In the genomic region with DNA sequence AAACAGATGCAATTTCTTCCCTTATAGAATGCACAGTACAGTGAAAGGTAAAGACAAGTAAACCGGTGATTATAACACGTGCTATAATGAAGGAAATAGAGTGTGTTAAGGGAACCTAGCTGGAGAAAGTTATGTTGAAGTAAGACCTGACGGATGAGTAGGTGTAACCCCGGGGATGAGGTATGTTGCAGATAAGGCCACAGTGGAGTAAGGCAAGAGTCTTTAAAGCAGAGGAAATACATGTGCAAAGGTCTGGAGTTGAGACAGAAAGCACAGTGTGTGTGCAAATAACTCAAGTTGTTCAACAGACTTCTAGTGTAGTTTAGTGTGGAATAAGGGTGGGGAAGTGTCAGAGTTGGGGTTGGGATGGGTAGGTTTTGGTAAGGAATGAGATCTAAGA, we compare ENCODE assay signal across 16 cellular contexts.
"Had no signal": no experiment of that assay in that cellular context is flagged by ENCODE, and none has a peak within 500 bp of the region (broad histone marks: within the 10 kb centered on the region; RNA-seq: fewer than 3 reads in every experiment).

No MANE protein-coding gene starts in this region.

- H3K27me3 ChIP-seq: right atrium auricular region, upper lobe of left lung had no signal

- H3K36me3 ChIP-seq: right atrium auricular region, upper lobe of left lung had no signal

- H3K4me3 Mint-ChIP-seq: activated CD8-positive, alpha-beta T cell treated with anti-CD3 and anti-CD28 coated beads for 36 hours; central memory CD8-positive, alpha-beta T cell; stimulated activated memory B cell treated with anti-CD40 and anti-IgM and Interleukin-4, amounts not matched to agents 10 μg/mL and 1 μg/mL and 100 μg/mL, for 72 hours had no signal

- DNase-seq: activated CD8-positive, alpha-beta memory T cell treated with anti-CD3 and anti-CD28 coated beads, Interleukin-2, amount 50 U/mL, for 4 hours; activated CD8-positive, alpha-beta T cell treated with anti-CD3 and anti-CD28 coated beads for 36 hours; activated T-cell treated with anti-CD3 and anti-CD28 coated beads, Interleukin-2, amount 50 U/mL, for 72 hours; cortex of kidney; effector CD8-positive, alpha-beta T cell; hippocampal formation; left ventricle myocardium superior; mesenchymal stem cell; posterior cingulate gyrus; stimulated activated CD4-positive, alpha-beta T cell treated with anti-CD3 and anti-CD28 coated beads, Interleukin-1b, Interleukin-23, amount 100 ng/mL, for 48 hours; substantia nigra; upper lobe of left lung had no signal

- H3K27me3 Mint-ChIP-seq: activated CD8-positive, alpha-beta T cell treated with anti-CD3 and anti-CD28 coated beads for 36 hours; central memory CD8-positive, alpha-beta T cell; stimulated activated memory B cell treated with anti-CD40 and anti-IgM and Interleukin-4, amounts not matched to agents 10 μg/mL and 1 μg/mL and 100 μg/mL, for 72 hours had no signal

- H3K4me3 ChIP-seq: right atrium auricular region, smooth muscle cell, upper lobe of left lung had no signal

- H3K4me2 ChIP-seq: smooth muscle cell had no signal

- H3K27ac ChIP-seq: right atrium auricular region, upper lobe of left lung had no signal

- H3K9me3 Mint-ChIP-seq: activated CD8-positive, alpha-beta T cell treated with anti-CD3 and anti-CD28 coated beads for 36 hours; activated T-cell treated with anti-CD3 and anti-CD28 coated beads, Interleukin-2, amount 50 U/mL, for 72 hours; central memory CD8-positive, alpha-beta T cell; stimulated activated memory B cell treated with anti-CD40 and anti-IgM and Interleukin-4, amounts not matched to agents 10 μg/mL and 1 μg/mL and 100 μg/mL, for 72 hours had no signal

- ATAC-seq: activated CD8-positive, alpha-beta T cell treated with anti-CD3 and anti-CD28 coated beads for 36 hours; activated T-cell treated with anti-CD3 and anti-CD28 coated beads, Interleukin-2, amount 50 U/mL, for 72 hours; left ventricle myocardium superior; stimulated activated memory B cell treated with anti-CD40 and anti-IgM and Interleukin-4, amounts not matched to agents 10 μg/mL and 1 μg/mL and 100 μg/mL, for 72 hours had no signal

- H3K27ac Mint-ChIP-seq: activated CD8-positive, alpha-beta T cell treated with anti-CD3 and anti-CD28 coated beads for 36 hours; activated T-cell treated with anti-CD3 and anti-CD28 coated beads, Interleukin-2, amount 50 U/mL, for 72 hours; stimulated activated memory B cell treated with anti-CD40 and anti-IgM and Interleukin-4, amounts not matched to agents 10 μg/mL and 1 μg/mL and 100 μg/mL, for 72 hours had no signal

- H3K9me3 ChIP-seq: right atrium auricular region, upper lobe of left lung had no signal
